ENCODE assay signal across 23 cellular contexts in genomic region chr4:8029689-8030088, GRCh38.
A peak's percentile ranks its signal among the peaks of the same experiment; 100 is the strongest.
DNase-seq lines count a peak whose midpoint lies in the region; ATAC-seq and TF ChIP-seq lines count a peak whose summit lies in the region.
"Had no signal": no experiment of that assay in that cellular context is flagged by ENCODE, and none has a peak within 500 bp of the region (broad histone marks: within the 10 kb centered on the region; RNA-seq: fewer than 3 reads in every experiment).

No MANE protein-coding gene starts in this region.

- H3K27me3 Mint-ChIP-seq in neural crest cell (ENCODE audit: low read depth) = no peaks in the 10 kb centered on the region

- H3K4me1 Mint-ChIP-seq in neural crest cell = peaks cover 7% of the 10 kb centered on the region
- H3K4me1 Mint-ChIP-seq: stimulated activated effector memory CD8-positive, alpha-beta T cell treated with anti-CD3 and anti-CD28 coated beads, Interleukin-12 subunit alpha, Interleukin-12 subunit beta, amount 100 ng/mL, for 72 hours; T-cell had no signal

- H3K27ac Mint-ChIP-seq in neural crest cell (ENCODE audit: unreplicated experiment) = peak overlapping the region; percentile 71
- H3K27ac Mint-ChIP-seq: nephron progenitor cell; stimulated activated effector memory CD8-positive, alpha-beta T cell treated with anti-CD3 and anti-CD28 coated beads, Interleukin-12 subunit alpha, Interleukin-12 subunit beta, amount 100 ng/mL, for 72 hours; T-cell had no signal

- H3K4me3 Mint-ChIP-seq in neural crest cell = no peak overlapping the region
- H3K4me3 Mint-ChIP-seq: nephron progenitor cell; stimulated activated effector memory CD8-positive, alpha-beta T cell treated with anti-CD3 and anti-CD28 coated beads, Interleukin-12 subunit alpha, Interleukin-12 subunit beta, amount 100 ng/mL, for 72 hours; T-cell had no signal

- no peak for TF ChIP-seq CTCF in HFF-Myc (IDR thresholded peaks at IDR 0.05; ENCODE audit: low read depth, low read length, missing control alignments)
- no peak for TF ChIP-seq CTCF in epithelial cell of esophagus (IDR thresholded peaks at IDR 0.05; ENCODE audit: insufficient read depth, low read depth, low read length, missing control alignments)
- TF ChIP-seq CTCF in neural crest cell (conservative IDR thresholded peaks at IDR 0.05) = no peak

- H3K4me3 ChIP-seq in HFF-Myc (replicated peaks; ENCODE audit: low read depth, low read length) (no peak overlapping the region), epithelial cell of esophagus (ENCODE audit: low read length) (no peak overlapping the region)
- H3K4me3 ChIP-seq: GM23248, testis had no signal

- DNase-seq in DMS79 treated with DMSO at 0.1 percent for 48 hours (lab: John Stamatoyannopoulos, UW) = peak; percentile 14
- DNase-seq in DMS79 (lab: John Stamatoyannopoulos, UW) = no peak
- DNase-seq in HFF-Myc (ENCODE audit: extremely low read depth, low read depth) = peak; percentile 20
- peak; percentile 62 for DNase-seq in epithelial cell of esophagus (ENCODE audit: low read depth)
- no peak for DNase-seq in neural crest cell (ENCODE audit: low read depth, low spot score)
- no peak for DNase-seq in NCI-H524 treated with DMSO at 0.1 percent for 48 hours (lab: John Stamatoyannopoulos, UW)
- no peak for DNase-seq in RPMI8226
- DNase-seq: 8988T; activated CD4-positive, alpha-beta T cell treated with anti-CD3 and anti-CD28 coated beads, Interleukin-2, amount 50 U/mL, for 1 hour; activated T-cell treated with anti-CD3 and anti-CD28 coated beads for 4 hours; amygdala; central memory CD4-positive, alpha-beta T cell; GM23248; hippocampal formation; NCI-H2227 treated with DMSO at 0.1 percent for 48 hours; nephron progenitor cell; NK-92 treated with Interleukin-12 subunit alpha and Interleukin-12 subunit beta, amount 100 ng/mL, for 24 hours; stimulated activated CD4-positive, alpha-beta T cell treated with anti-CD3 and anti-CD28 coated beads, Interleukin-15, amount 100 ng/mL, for 24 hours; T-cell; testis had no signal

- no peaks in the 10 kb centered on the region for H3K36me3 Mint-ChIP-seq in neural crest cell (ENCODE audit: low read depth)
- H3K36me3 Mint-ChIP-seq: stimulated activated effector memory CD8-positive, alpha-beta T cell treated with anti-CD3 and anti-CD28 coated beads, Interleukin-12 subunit alpha, Interleukin-12 subunit beta, amount 100 ng/mL, for 72 hours; T-cell had no signal

- ATAC-seq in HG03095 (IDR thresholded peaks at IDR 0.05; ENCODE audit: unreplicated experiment) = no peak
- ATAC-seq: Right ventricle myocardium inferior; stimulated activated effector memory CD8-positive, alpha-beta T cell treated with anti-CD3 and anti-CD28 coated beads, Interleukin-12 subunit alpha, Interleukin-12 subunit beta, amount 100 ng/mL, for 72 hours; T-cell had no signal

- no peaks in the 10 kb centered on the region for H3K9me3 Mint-ChIP-seq in neural crest cell
- H3K9me3 Mint-ChIP-seq: nephron progenitor cell; stimulated activated effector memory CD8-positive, alpha-beta T cell treated with anti-CD3 and anti-CD28 coated beads, Interleukin-12 subunit alpha, Interleukin-12 subunit beta, amount 100 ng/mL, for 72 hours; T-cell had no signal

Comparison
In these comparisons a context has a peak if more than half of its experiments do, and no peak if none do; other contexts are left out.
1. DNase-seq: peak in DMS79 treated with DMSO at 0.1 percent for 48 hours (single experiment), HFF-Myc (single experiment) and epithelial cell of esophagus (single experiment); none in DMS79 (single experiment), neural crest cell (single experiment), NCI-H524 treated with DMSO at 0.1 percent for 48 hours (single experiment) and RPMI8226 (single experiment).